Comparison of ENCODE assay signal across 28 cellular contexts in genomic region chr12:99765469-99766114, GRCh38.
"Had no signal": no experiment of that assay in that cellular context is flagged by ENCODE, and none has a peak within 500 bp of the region (broad histone marks: within the 10 kb centered on the region; RNA-seq: fewer than 3 reads in every experiment).

No MANE protein-coding gene starts in this region.

- ATAC-seq: activated CD4-positive, alpha-beta T cell treated with anti-CD3 and anti-CD28 coated beads for 36 hours; activated T-cell treated with anti-CD3 and anti-CD28 coated beads, Interleukin-2, amount 50 U/mL, for 4 hours; activated T-helper 17 cell treated with anti-CD3 and anti-CD28 coated beads, Interleukin-2, amount 50 U/mL, for 72 hours; effector memory CD8-positive, alpha-beta T cell; gastrocnemius medialis had no signal

- H3K27ac ChIP-seq: brain microvascular endothelial cell, esophagus muscularis mucosa, foreskin keratinocyte, gastrocnemius medialis had no signal

- H3K4me1 ChIP-seq: esophagus muscularis mucosa, gastrocnemius medialis had no signal

- H3K36me3 ChIP-seq: brain microvascular endothelial cell, esophagus muscularis mucosa, gastrocnemius medialis had no signal

- FAIRE-seq: bronchial epithelial cell had no signal

- DNase-seq: activated CD4-positive, alpha-beta memory T cell treated with anti-CD3 and anti-CD28 coated beads for 36 hours; activated CD4-positive, alpha-beta T cell treated with anti-CD3 and anti-CD28 coated beads for 36 hours; activated CD4-positive, alpha-beta T cell treated with anti-CD3 and anti-CD28 coated beads, Interleukin-2, amount 10 ng/mL, durations not matched to agents 24 days and 14 days; activated CD4-positive, CD25-positive, alpha-beta regulatory T cell; activated CD4-positive, CD25-positive, alpha-beta regulatory T cell treated with anti-CD3 and anti-CD28 coated beads, Interleukin-2, amount 50 U/mL, for 72 hours; activated CD8-positive, alpha-beta memory T cell treated with anti-CD3 and anti-CD28 coated beads for 24 hours; activated effector memory CD4-positive, alpha-beta T cell treated with Interleukin-2 at 50 U/mL for 16 hours; activated gamma-delta T cell treated with Interleukin-2 at 50 U/mL for 16 hours; activated naive CD4-positive, alpha-beta T cell treated with anti-CD3 and anti-CD28 coated beads, Interleukin-2, amount 50 U/mL, for 16 hours; activated naive CD4-positive, alpha-beta T cell treated with Interleukin-2 at 50 U/mL for 16 hours; activated T-cell treated with anti-CD3 and anti-CD28 coated beads, Interleukin-2, amount 50 U/mL, for 4 hours; amniotic stem cell; aorta; brain microvascular endothelial cell; cortex of kidney; dermis blood vessel endothelial cell; effector CD4-positive, alpha-beta T cell; effector memory CD8-positive, alpha-beta T cell; erythroblast; gastrocnemius medialis; glutamatergic neuron; T-helper 2 cell had no signal

- H3K27me3 ChIP-seq: brain microvascular endothelial cell, esophagus muscularis mucosa, foreskin keratinocyte, gastrocnemius medialis had no signal

- H3K36me3 Mint-ChIP-seq: activated CD4-positive, alpha-beta memory T cell treated with anti-CD3 and anti-CD28 coated beads for 36 hours; activated naive CD8-positive, alpha-beta T cell had no signal

- H3K27me3 Mint-ChIP-seq: activated CD4-positive, alpha-beta memory T cell treated with anti-CD3 and anti-CD28 coated beads for 36 hours; activated CD4-positive, alpha-beta T cell treated with anti-CD3 and anti-CD28 coated beads for 36 hours; activated CD4-positive, alpha-beta T cell treated with anti-CD3 and anti-CD28 coated beads, Interleukin-2, amount 10 ng/mL, durations not matched to agents 24 days and 14 days; activated naive CD8-positive, alpha-beta T cell; activated T-helper 17 cell treated with anti-CD3 and anti-CD28 coated beads, Interleukin-2, amount 50 U/mL, for 72 hours; central memory CD8-positive, alpha-beta T cell; effector memory CD8-positive, alpha-beta T cell had no signal

- H3K4me1 Mint-ChIP-seq: activated CD4-positive, alpha-beta T cell treated with anti-CD3 and anti-CD28 coated beads for 36 hours; activated CD4-positive, alpha-beta T cell treated with anti-CD3 and anti-CD28 coated beads, Interleukin-2, amount 10 ng/mL, durations not matched to agents 24 days and 14 days; activated T-helper 17 cell treated with anti-CD3 and anti-CD28 coated beads, Interleukin-2, amount 50 U/mL, for 72 hours; central memory CD8-positive, alpha-beta T cell had no signal

- H3K27ac Mint-ChIP-seq: activated CD4-positive, alpha-beta memory T cell treated with anti-CD3 and anti-CD28 coated beads for 36 hours; activated CD4-positive, alpha-beta T cell treated with anti-CD3 and anti-CD28 coated beads for 36 hours; activated CD4-positive, alpha-beta T cell treated with anti-CD3 and anti-CD28 coated beads, Interleukin-2, amount 10 ng/mL, durations not matched to agents 24 days and 14 days; activated naive CD8-positive, alpha-beta T cell; activated T-helper 17 cell treated with anti-CD3 and anti-CD28 coated beads, Interleukin-2, amount 50 U/mL, for 72 hours; effector memory CD8-positive, alpha-beta T cell had no signal

- H3K4me3 ChIP-seq: esophagus muscularis mucosa, gastrocnemius medialis had no signal

- H3K9me3 Mint-ChIP-seq: activated CD4-positive, alpha-beta memory T cell treated with anti-CD3 and anti-CD28 coated beads for 36 hours; activated CD4-positive, alpha-beta T cell treated with anti-CD3 and anti-CD28 coated beads, Interleukin-2, amount 10 ng/mL, durations not matched to agents 24 days and 14 days had no signal

- H3K4me3 Mint-ChIP-seq: activated CD4-positive, alpha-beta memory T cell treated with anti-CD3 and anti-CD28 coated beads for 36 hours; activated CD4-positive, alpha-beta T cell treated with anti-CD3 and anti-CD28 coated beads for 36 hours; activated CD4-positive, alpha-beta T cell treated with anti-CD3 and anti-CD28 coated beads, Interleukin-2, amount 10 ng/mL, durations not matched to agents 24 days and 14 days; activated naive CD8-positive, alpha-beta T cell; activated T-cell treated with anti-CD3 and anti-CD28 coated beads, Interleukin-2, amount 50 U/mL, for 4 hours; activated T-helper 17 cell treated with anti-CD3 and anti-CD28 coated beads, Interleukin-2, amount 50 U/mL, for 72 hours; central memory CD8-positive, alpha-beta T cell; effector memory CD8-positive, alpha-beta T cell had no signal

- H3K9me3 ChIP-seq: esophagus muscularis mucosa, gastrocnemius medialis had no signal
